Comparison of ENCODE assay signal across 8 cellular contexts in the genomic region with DNA sequence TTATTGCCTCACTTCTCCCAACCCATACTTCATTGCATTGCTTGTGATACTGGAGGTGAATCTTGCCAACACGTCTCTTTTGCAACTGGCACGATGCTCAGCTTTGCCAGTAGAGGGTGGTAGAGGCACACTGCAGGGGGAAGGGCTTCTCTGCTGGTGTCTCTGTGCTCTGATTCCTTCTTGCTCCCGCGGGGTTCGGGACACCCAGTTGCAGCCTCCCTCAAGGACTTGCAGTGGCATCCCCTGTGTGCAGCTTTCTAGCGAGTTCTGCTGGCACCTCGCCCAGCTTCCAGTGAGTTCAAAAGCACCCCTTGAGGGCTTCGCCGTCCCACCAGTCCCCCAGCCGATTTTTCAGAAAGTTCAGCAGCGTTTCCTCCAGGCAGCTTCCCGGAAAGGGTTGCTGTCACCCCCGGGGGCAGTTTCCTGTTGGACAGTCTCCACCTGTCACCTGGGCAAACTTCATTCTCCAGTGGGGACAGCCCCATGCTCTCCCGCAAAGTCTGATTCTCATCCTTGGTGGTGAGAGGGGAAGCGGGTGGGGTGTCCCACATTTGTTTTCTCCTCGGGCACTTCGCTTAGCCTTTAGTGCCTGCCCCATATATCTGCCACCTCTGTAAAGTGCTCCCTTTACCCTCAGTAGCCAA. TPM values are rescaled to one million over a fixed set of nuclear protein-coding genes. Genes with fewer than 3 reads are reported as not detected.
DNase-seq lines count a peak whose midpoint lies in the region; ATAC-seq and TF ChIP-seq lines count a peak whose summit lies in the region.

No MANE protein-coding gene starts in this region.

- ATAC-seq in HG03064 (IDR thresholded peaks at IDR 0.05; ENCODE audit: low read depth, unreplicated experiment): peak; percentile 70
- peak; percentile 80 for ATAC-seq in WTC11
- peak; percentile 93 for ATAC-seq in left lobe of liver

- DNase-seq in activated gamma-delta T cell treated with Interleukin-2 at 50 U/mL for 16 hours (peak; percentile 49), activated gamma-delta T cell (lab: John Stamatoyannopoulos, UW) (no peak), NCI-H2196 treated with DMSO at 0.1 percent for 48 hours (lab: John Stamatoyannopoulos, UW; ENCODE audit: unreplicated experiment) (peak; percentile 24), WTC11 (ENCODE audit: low spot score) (peak; percentile 76), left lobe of liver (ENCODE audit: low spot score) (peak; percentile 66)
- peak; percentile 54 for DNase-seq in central memory CD4-positive, alpha-beta T cell
- DNase-seq in stimulated activated CD4-positive, alpha-beta T cell treated with anti-CD3 and anti-CD28 coated beads, Interleukin-4, amount 100 ng/mL, for 4 hours: peak; percentile 51 to 61

- CTCF ChIA-PET in WTC11 (lab: Charles Lee): interaction anchor here (0.6 to 3.1 kb wide), 18 partner anchors 21 to 714 kb away, joined by 3 to 18 read pairs (median 4); no protein-coding TSS in a partner anchor

- POLR2A ChIA-PET in WTC11 (lab: Charles Lee): no interaction called here

- H3K27me3 Mint-ChIP-seq in WTC11 (ENCODE audit: low read depth): peaks cover 32% of the 10 kb centered on the region

- peak overlapping the region; percentile 64 for H3K4me3 Mint-ChIP-seq in WTC11

- no peaks in the 10 kb centered on the region for H3K9me3 Mint-ChIP-seq in WTC11

- H3K4me1 Mint-ChIP-seq in WTC11: peaks cover 10% of the 10 kb centered on the region

- H3K27ac Mint-ChIP-seq in WTC11: no peak overlapping the region

- TF ChIP-seq CTCF in WTC11 (IDR thresholded peaks at IDR 0.05): peak; percentile 78

- H3K36me3 Mint-ChIP-seq in WTC11: no peaks in the 10 kb centered on the region

TF ChIP-seq in WTC11, 78 proteins besides CTCF, POLR2A, EP300 and RAD21:
- TF ChIP-seq ETV6 (CRISPR knock-in tag; IDR thresholded peaks at IDR 0.05) (peak; percentile 77), ZNF121 (CRISPR knock-in tag; IDR thresholded peaks at IDR 0.05) (no peak), NFATC4 (CRISPR knock-in tag; IDR thresholded peaks at IDR 0.05) (no peak), PRRX2 (CRISPR knock-in tag; IDR thresholded peaks at IDR 0.05) (no peak), JUN (CRISPR knock-in tag; IDR thresholded peaks at IDR 0.05) (no peak)
- TF ChIP-seq, protein P1, sequence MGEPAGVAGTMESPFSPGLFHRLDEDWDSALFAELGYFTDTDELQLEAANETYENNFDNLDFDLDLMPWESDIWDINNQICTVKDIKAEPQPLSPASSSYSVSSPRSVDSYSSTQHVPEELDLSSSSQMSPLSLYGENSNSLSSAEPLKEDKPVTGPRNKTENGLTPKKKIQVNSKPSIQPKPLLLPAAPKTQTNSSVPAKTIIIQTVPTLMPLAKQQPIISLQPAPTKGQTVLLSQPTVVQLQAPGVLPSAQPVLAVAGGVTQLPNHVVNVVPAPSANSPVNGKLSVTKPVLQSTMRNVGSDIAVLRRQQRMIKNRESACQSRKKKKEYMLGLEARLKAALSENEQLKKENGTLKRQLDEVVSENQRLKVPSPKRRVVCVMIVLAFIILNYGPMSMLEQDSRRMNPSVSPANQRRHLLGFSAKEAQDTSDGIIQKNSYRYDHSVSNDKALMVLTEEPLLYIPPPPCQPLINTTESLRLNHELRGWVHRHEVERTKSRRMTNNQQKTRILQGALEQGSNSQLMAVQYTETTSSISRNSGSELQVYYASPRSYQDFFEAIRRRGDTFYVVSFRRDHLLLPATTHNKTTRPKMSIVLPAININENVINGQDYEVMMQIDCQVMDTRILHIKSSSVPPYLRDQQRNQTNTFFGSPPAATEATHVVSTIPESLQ (CRISPR knock-in tag; IDR thresholded peaks at IDR 0.05): no peak
- TF ChIP-seq, protein P2, sequence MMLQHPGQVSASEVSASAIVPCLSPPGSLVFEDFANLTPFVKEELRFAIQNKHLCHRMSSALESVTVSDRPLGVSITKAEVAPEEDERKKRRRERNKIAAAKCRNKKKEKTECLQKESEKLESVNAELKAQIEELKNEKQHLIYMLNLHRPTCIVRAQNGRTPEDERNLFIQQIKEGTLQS (CRISPR knock-in tag; conservative IDR thresholded peaks at IDR 0.05): no peak

RNA-seq across cellular contexts. Expression of a gene that starts 35.4 kb away (rescaled TPM):
- total RNA-seq in WTC11 (2021) (not detected in 3 replicates), left lobe of liver (not detected)

RNA-seq across cellular contexts. Expression of a gene that starts 59.2 kb away (rescaled TPM):
- total RNA-seq in WTC11 (2021) (0.11 to 0.39 TPM in 2 of 3 replicates, not detected in the other), left lobe of liver (38.8 TPM)

Comparison
In these comparisons a context has a peak if more than half of its experiments do, and no peak if none do; other contexts are left out.
1. RNA of a gene that starts 59.2 kb away (total RNA-seq): 38.8 TPM in left lobe of liver (single experiment); 0.11 to 0.39 TPM in WTC11; every median in the first group is over 10 times any median in the second.
2. Peak in every context shown above with its lines, with median percentiles within 50 percentile points of each other: ATAC-seq.